Comparison of ENCODE assay signal across 8 cellular contexts in genomic region chr9:83622814-83623633, GRCh38. TPM values are rescaled to one million over a fixed set of nuclear protein-coding genes. Genes with fewer than 3 reads are reported as not detected.
DNase-seq lines count a peak whose midpoint lies in the region; ATAC-seq lines count a peak whose summit lies in the region.

IDNK (plus strand) TSS chr9:83623143; CDS start chr9:83623172, 29 bp downstream.

- DNase-seq in AG20443 (ENCODE audit: low spot score) (peak; percentile 85), NCI-H460 (ENCODE audit: extremely low read depth, low read depth) (peak; percentile 73), mesenteric fat pad (ENCODE audit: low spot score) (peak; percentile 93)
- DNase-seq in activated CD8-positive, alpha-beta memory T cell treated with anti-CD3 and anti-CD28 coated beads for 24 hours = peak; percentile 87
- DNase-seq in effector memory CD8-positive, alpha-beta T cell = peak; percentile 39 to 57 (median 54)
- peak; percentile 20 to 26 for DNase-seq in stimulated activated CD8-positive, alpha-beta memory T cell treated with anti-CD3 and anti-CD28 coated beads, Interleukin-2, amount 100 ng/mL, for 1 hour (ENCODE audit: low read depth in 2 of 2)

- H3K36me3 Mint-ChIP-seq in effector memory CD8-positive, alpha-beta T cell (ENCODE audit: insufficient read depth) = peaks cover 11% of the 10 kb centered on the region

- H3K4me3 Mint-ChIP-seq in effector memory CD8-positive, alpha-beta T cell = peak within 1 kb of the TSS; percentile 95 to 97

- H3K4me1 Mint-ChIP-seq in effector memory CD8-positive, alpha-beta T cell (ENCODE audit: low read depth in 2 of 2) = peaks cover 27 to 38% of the 10 kb centered on the region in 2 donors

- no peaks in the 10 kb centered on the region for H3K27me3 Mint-ChIP-seq in effector memory CD8-positive, alpha-beta T cell

- peak within 1 kb of the TSS; percentile 96 to 98 for H3K27ac Mint-ChIP-seq in effector memory CD8-positive, alpha-beta T cell

- ATAC-seq in GM18907 (IDR thresholded peaks at IDR 0.05; ENCODE audit: unreplicated experiment) = peak; percentile 82
- ATAC-seq in HG03108 (IDR thresholded peaks at IDR 0.05; ENCODE audit: unreplicated experiment) = peak; percentile 76
- peak; percentile 85 for ATAC-seq in effector memory CD8-positive, alpha-beta T cell (replicated peaks)

- H3K9me3 Mint-ChIP-seq in effector memory CD8-positive, alpha-beta T cell = no peaks in the 10 kb centered on the region

RNA-seq across cellular contexts. Expression of gene IDNK, which starts in this region (rescaled TPM):
- total RNA-seq in NCI-H460 (2014; rRNA removed; shearing (Covaris generic)) = 13.7 and 16.8 TPM in 2 replicates
- polyA plus RNA-seq in NCI-H460 (2014; cell fraction: nucleus; rRNA removed) = 7.5 and 17.9 TPM in 2 replicates
- total RNA-seq in mesenteric fat pad = 6.1 TPM

Comparison
In these comparisons a context has a peak if more than half of its experiments do, and no peak if none do; other contexts are left out.
1. Peak in every context shown above with its lines: DNase-seq and ATAC-seq.
2. DNase-seq: peak in every context shown above with its lines; median percentile 93 in mesenteric fat pad; 87 in activated CD8-positive, alpha-beta memory T cell treated with anti-CD3 and anti-CD28 coated beads for 24 hours; 85 in AG20443; 73 in NCI-H460; 54 in effector memory CD8-positive, alpha-beta T cell; 23 in stimulated activated CD8-positive, alpha-beta memory T cell treated with anti-CD3 and anti-CD28 coated beads, Interleukin-2, amount 100 ng/mL, for 1 hour.